8 cellular contexts compared by ENCODE assay signal in the genomic region with DNA sequence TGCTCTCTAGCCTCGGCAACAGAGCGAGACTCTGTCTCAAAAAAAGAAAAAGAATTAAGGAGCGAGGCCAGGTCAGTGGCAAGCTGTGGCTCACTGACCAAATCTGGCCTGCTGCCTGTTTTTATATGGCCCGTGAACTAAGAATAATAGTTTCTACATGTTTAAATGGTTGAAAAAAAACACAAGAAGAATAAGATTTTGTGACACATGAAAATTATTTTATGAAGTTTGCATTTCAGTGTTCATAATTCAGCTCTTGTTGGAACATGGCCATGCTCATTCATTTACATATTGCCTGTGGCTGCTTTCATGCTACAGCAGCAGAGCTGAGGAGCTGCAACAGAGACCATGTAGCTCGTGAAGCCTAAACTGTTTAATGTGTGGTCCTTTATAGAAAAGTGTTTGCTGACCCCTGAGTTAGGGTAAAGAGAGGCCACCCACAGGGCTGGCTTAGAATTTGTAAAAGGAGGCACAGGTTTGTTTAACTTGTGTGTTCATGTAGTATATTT.
DNase-seq lines count a peak whose midpoint lies in the region; ATAC-seq lines count a peak whose summit lies in the region.

No MANE protein-coding gene starts in this region.

- peak overlapping the region; percentile 69 for H3K27ac ChIP-seq in substantia nigra (ENCODE audit: low read depth, low read length, poor library complexity, severe bottlenecking)

- DNase-seq in DMS153 (lab: John Stamatoyannopoulos, UW) (peak; percentile 30), DMS153 treated with DMSO at 0.1 percent for 48 hours (lab: John Stamatoyannopoulos, UW; ENCODE audit: unreplicated experiment) (no peak), NCI-H526 treated with DMSO at 0.1 percent for 48 hours (lab: John Stamatoyannopoulos, UW) (peak; percentile 50), fibroblast of peridontal ligament (ENCODE audit: extremely low read depth) (peak; percentile 63), substantia nigra (lab: John Stamatoyannopoulos, UW) (peak in 4 of 49 donors; percentile 12 to 67 (median 26)), NCI-H2171 treated with DMSO at 0.1 percent for 48 hours (lab: John Stamatoyannopoulos, UW) (no peak), GOT3 (lab: John Stamatoyannopoulos, UW) (no peak)

- ATAC-seq in GM21390 (IDR thresholded peaks at IDR 0.05; ENCODE audit: unreplicated experiment): no peak

Comparison
In these comparisons a context has a peak if more than half of its experiments do, and no peak if none do; other contexts are left out.
1. DNase-seq: peak in DMS153 (single experiment), NCI-H526 treated with DMSO at 0.1 percent for 48 hours (single experiment) and fibroblast of peridontal ligament (single experiment); none in DMS153 treated with DMSO at 0.1 percent for 48 hours (single experiment), NCI-H2171 treated with DMSO at 0.1 percent for 48 hours (single experiment) and GOT3 (single experiment).